Comparison of ENCODE assay signal across 2 cellular contexts in the genomic region with DNA sequence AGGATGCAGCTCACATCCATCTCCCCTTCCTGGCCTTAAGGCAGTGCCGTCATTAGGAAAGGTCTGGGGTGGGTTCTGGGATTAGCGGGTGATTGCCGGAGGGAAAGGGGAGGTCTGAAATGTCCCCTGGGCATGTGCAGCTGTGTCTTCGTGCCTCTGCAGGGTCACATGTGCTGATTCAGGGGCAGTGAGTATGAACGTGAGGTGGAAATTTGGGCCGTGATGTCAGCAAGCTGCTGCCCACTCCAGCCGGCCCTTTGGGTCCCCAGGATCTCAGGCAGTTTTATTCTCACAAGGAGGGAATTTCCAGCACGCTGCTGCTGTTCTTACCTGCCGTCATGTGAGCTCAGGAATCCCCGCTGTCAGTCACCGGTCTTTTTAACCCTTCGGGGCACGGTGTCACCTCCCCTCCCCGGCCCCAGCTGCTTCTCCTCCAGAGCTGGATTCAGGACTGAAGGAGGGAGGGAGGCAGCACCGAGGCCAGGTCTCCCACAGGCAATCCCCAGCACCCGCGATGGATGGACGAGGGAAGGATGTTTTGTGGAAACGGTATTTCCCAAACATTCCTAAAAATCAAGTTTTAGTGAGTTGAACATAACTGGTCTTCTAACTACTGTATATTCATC.
TF ChIP-seq lines count a peak whose summit lies in the region.

No MANE protein-coding gene starts in this region.

TF ChIP-seq in SK-N-SH, 30 proteins besides CTCF, POLR2A, EP300 and RAD21 (continued from another document):
- TF ChIP-seq, protein P1, sequence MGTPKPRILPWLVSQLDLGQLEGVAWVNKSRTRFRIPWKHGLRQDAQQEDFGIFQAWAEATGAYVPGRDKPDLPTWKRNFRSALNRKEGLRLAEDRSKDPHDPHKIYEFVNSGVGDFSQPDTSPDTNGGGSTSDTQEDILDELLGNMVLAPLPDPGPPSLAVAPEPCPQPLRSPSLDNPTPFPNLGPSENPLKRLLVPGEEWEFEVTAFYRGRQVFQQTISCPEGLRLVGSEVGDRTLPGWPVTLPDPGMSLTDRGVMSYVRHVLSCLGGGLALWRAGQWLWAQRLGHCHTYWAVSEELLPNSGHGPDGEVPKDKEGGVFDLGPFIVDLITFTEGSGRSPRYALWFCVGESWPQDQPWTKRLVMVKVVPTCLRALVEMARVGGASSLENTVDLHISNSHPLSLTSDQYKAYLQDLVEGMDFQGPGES (IDR thresholded peaks at IDR 0.05; ENCODE audit: low read depth, low read length), result no peak
- no peak for TF ChIP-seq SMC3 (IDR thresholded peaks at IDR 0.05; ENCODE audit: low read depth, low read length)

TF ChIP-seq in SK-N-SH treated with all-trans-retinoic acid at 6 μM for 48 hours, 23 proteins besides CTCF, POLR2A, EP300 and RAD21 (continued from another document):
- TF ChIP-seq, protein P2, sequence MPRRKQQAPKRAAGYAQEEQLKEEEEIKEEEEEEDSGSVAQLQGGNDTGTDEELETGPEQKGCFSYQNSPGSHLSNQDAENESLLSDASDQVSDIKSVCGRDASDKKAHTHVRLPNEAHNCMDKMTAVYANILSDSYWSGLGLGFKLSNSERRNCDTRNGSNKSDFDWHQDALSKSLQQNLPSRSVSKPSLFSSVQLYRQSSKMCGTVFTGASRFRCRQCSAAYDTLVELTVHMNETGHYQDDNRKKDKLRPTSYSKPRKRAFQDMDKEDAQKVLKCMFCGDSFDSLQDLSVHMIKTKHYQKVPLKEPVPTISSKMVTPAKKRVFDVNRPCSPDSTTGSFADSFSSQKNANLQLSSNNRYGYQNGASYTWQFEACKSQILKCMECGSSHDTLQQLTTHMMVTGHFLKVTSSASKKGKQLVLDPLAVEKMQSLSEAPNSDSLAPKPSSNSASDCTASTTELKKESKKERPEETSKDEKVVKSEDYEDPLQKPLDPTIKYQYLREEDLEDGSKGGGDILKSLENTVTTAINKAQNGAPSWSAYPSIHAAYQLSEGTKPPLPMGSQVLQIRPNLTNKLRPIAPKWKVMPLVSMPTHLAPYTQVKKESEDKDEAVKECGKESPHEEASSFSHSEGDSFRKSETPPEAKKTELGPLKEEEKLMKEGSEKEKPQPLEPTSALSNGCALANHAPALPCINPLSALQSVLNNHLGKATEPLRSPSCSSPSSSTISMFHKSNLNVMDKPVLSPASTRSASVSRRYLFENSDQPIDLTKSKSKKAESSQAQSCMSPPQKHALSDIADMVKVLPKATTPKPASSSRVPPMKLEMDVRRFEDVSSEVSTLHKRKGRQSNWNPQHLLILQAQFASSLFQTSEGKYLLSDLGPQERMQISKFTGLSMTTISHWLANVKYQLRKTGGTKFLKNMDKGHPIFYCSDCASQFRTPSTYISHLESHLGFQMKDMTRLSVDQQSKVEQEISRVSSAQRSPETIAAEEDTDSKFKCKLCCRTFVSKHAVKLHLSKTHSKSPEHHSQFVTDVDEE (CRISPR knock-in tag; IDR thresholded peaks at IDR 0.05), result no peak
- TF ChIP-seq, protein P3, sequence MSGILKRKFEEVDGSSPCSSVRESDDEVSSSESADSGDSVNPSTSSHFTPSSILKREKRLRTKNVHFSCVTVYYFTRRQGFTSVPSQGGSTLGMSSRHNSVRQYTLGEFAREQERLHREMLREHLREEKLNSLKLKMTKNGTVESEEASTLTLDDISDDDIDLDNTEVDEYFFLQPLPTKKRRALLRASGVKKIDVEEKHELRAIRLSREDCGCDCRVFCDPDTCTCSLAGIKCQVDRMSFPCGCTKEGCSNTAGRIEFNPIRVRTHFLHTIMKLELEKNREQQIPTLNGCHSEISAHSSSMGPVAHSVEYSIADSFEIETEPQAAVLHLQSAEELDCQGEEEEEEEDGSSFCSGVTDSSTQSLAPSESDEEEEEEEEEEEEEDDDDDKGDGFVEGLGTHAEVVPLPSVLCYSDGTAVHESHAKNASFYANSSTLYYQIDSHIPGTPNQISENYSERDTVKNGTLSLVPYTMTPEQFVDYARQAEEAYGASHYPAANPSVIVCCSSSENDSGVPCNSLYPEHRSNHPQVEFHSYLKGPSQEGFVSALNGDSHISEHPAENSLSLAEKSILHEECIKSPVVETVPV (CRISPR knock-in tag; IDR thresholded peaks at IDR 0.05), result no peak
